Comparison of ENCODE assay signal across 14 cellular contexts in genomic region chr10:113273877-113274829, GRCh38.
DNase-seq lines count a peak whose midpoint lies in the region; ATAC-seq, FAIRE-seq and TF ChIP-seq lines count a peak whose summit lies in the region.
"Had no signal": no experiment of that assay in that cellular context is flagged by ENCODE, and none has a peak within 500 bp of the region (broad histone marks: within the 10 kb centered on the region; RNA-seq: fewer than 3 reads in every experiment).

No MANE protein-coding gene starts in this region.

- peak overlapping the region; percentile 74 for H3K4me2 ChIP-seq in astrocyte (ENCODE audit: low read length)

- H2AFZ ChIP-seq in astrocyte (ENCODE audit: low read depth, low read length), result peak overlapping the region; percentile 80

- H3K79me2 ChIP-seq in astrocyte (ENCODE audit: insufficient read depth, low read length), result no peaks in the 10 kb centered on the region

- peak overlapping the region; percentile 89 to 96 (median 93) for H3K27ac Mint-ChIP-seq in CD14-positive monocyte
- H3K27ac Mint-ChIP-seq in astrocyte (ENCODE audit: unreplicated experiment), result no peak overlapping the region
- H3K27ac Mint-ChIP-seq: activated naive CD4-positive, alpha-beta T cell treated with anti-CD3 and anti-CD28 coated beads for 36 hours; immature natural killer cell had no signal

- no peak overlapping the region for H3K4me3 ChIP-seq in astrocyte (ENCODE audit: insufficient read depth, low read depth, low read length)
- H3K4me3 ChIP-seq in rectal smooth muscle tissue (ENCODE audit: low read length), result no peak overlapping the region

- H3K4me1 Mint-ChIP-seq in CD14-positive monocyte (peaks cover 45% of the 10 kb centered on the region), astrocyte (ENCODE audit: low read depth, unreplicated experiment) (no peaks in the 10 kb centered on the region)
- H3K4me1 Mint-ChIP-seq: immature natural killer cell had no signal

- H3K36me3 Mint-ChIP-seq in CD14-positive monocyte, result peaks cover 10 to 13% of the 10 kb centered on the region in 2 donors
- no peaks in the 10 kb centered on the region for H3K36me3 Mint-ChIP-seq in astrocyte (ENCODE audit: low read depth, unreplicated experiment)

- TF ChIP-seq CTCF in CD14-positive monocyte (IDR thresholded peaks at IDR 0.05) (no peak), astrocyte (IDR thresholded peaks at IDR 0.05; ENCODE audit: insufficient read depth, low read depth, low read length) (no peak)

- H3K27me3 Mint-ChIP-seq in CD14-positive monocyte (ENCODE audit: low read depth in 3 of 3), result no peaks in the 10 kb centered on the region
- H3K27me3 Mint-ChIP-seq in astrocyte (ENCODE audit: low read depth, unreplicated experiment), result no peaks in the 10 kb centered on the region

- no peak for DNase-seq in CD14-positive monocyte (ENCODE audit: low spot score)
- peak; percentile 13 for DNase-seq in astrocyte (ENCODE audit: low read depth)
- DNase-seq in left cardiac atrium, result peak; percentile 65
- no peak for DNase-seq in occipital lobe (lab: John Stamatoyannopoulos, UW)
- no peak for DNase-seq in NAMALWA (ENCODE audit: low spot score)
- DNase-seq: activated CD4-positive, alpha-beta T cell treated with anti-CD3 and anti-CD28 coated beads for 48 hours; activated naive CD4-positive, alpha-beta T cell treated with anti-CD3 and anti-CD28 coated beads for 36 hours; HCEC 1CT; immature natural killer cell; NCI-H774; SW 1271 had no signal

- H3K9me3 Mint-ChIP-seq in CD14-positive monocyte, result peaks cover 9 to 27% (median 18%) of the 10 kb centered on the region in 7 donors
- peaks cover 14% of the 10 kb centered on the region for H3K9me3 Mint-ChIP-seq in astrocyte (ENCODE audit: unreplicated experiment)

- H3K4me3 Mint-ChIP-seq in CD14-positive monocyte (peak overlapping the region; percentile 67 to 89), astrocyte (ENCODE audit: unreplicated experiment) (no peak overlapping the region)
- H3K4me3 Mint-ChIP-seq: activated naive CD4-positive, alpha-beta T cell treated with anti-CD3 and anti-CD28 coated beads for 36 hours; immature natural killer cell had no signal

- H3K27ac ChIP-seq in astrocyte (ENCODE audit: low read depth, low read length), result no peak overlapping the region
- H3K27ac ChIP-seq in rectal smooth muscle tissue (ENCODE audit: low read depth, low read length), result peak overlapping the region; percentile 30

- H3K4me1 ChIP-seq in astrocyte (ENCODE audit: insufficient read depth, low read length) (peaks cover 14% of the 10 kb centered on the region), rectal smooth muscle tissue (ENCODE audit: control insufficient read depth, insufficient read depth, low read length) (peaks cover 3% of the 10 kb centered on the region)

- peak; percentile 68 for FAIRE-seq in astrocyte (lab: Jason Lieb, UNC)

- H3K36me3 ChIP-seq in astrocyte (ENCODE audit: insufficient read depth, low read length) (no peaks in the 10 kb centered on the region), rectal smooth muscle tissue (ENCODE audit: control insufficient read depth, insufficient read depth, low read length) (no peaks in the 10 kb centered on the region)

- ATAC-seq in left cardiac atrium, result peak; percentile 69 to 92
- ATAC-seq in HG02840 (IDR thresholded peaks at IDR 0.05; ENCODE audit: low FRiP score, unreplicated experiment), result no peak
- ATAC-seq in GM21619 (IDR thresholded peaks at IDR 0.05; ENCODE audit: unreplicated experiment), result no peak

- no peaks in the 10 kb centered on the region for H3K27me3 ChIP-seq in astrocyte (ENCODE audit: insufficient read depth, low read length)
- no peaks in the 10 kb centered on the region for H3K27me3 ChIP-seq in rectal smooth muscle tissue (ENCODE audit: control insufficient read depth, insufficient read depth, low read length)

- intact Hi-C loops in CD14-positive monocyte (cut with micrococcal nuclease) (loop anchor here (5.0 to 10.0 kb wide), 3 partner anchors 51 to 111 kb away; no protein-coding TSS in a partner anchor), left cardiac atrium (cut with DNase I) (no loop called here)

- H3K9me3 ChIP-seq in astrocyte (ENCODE audit: insufficient read depth, low read depth, low read length), result no peaks in the 10 kb centered on the region

- H3K9ac ChIP-seq in astrocyte (ENCODE audit: low read length) (peak overlapping the region; percentile 4), rectal smooth muscle tissue (ENCODE audit: low read length) (no peak overlapping the region)

- no peaks in the 10 kb centered on the region for H4K20me1 ChIP-seq in astrocyte (ENCODE audit: insufficient read depth, low read length)

Comparison
In these comparisons a context has a peak if more than half of its experiments do, and no peak if none do; other contexts are left out.
1. DNase-seq: peak in astrocyte (single experiment) and left cardiac atrium (single experiment); none in CD14-positive monocyte (single experiment), occipital lobe (single experiment) and NAMALWA (single experiment).
2. ATAC-seq: peak in left cardiac atrium (2 of 2); none in HG02840 (single experiment) and GM21619 (single experiment).
3. intact Hi-C loops: an anchor here in CD14-positive monocyte (5.0 to 10.0 kb wide); none called in left cardiac atrium.